Comparison of ENCODE assay signal across 1 cellular context in genomic region chr13:112742583-112742982, GRCh38.
TF ChIP-seq lines count a peak whose summit lies in the region.

No MANE protein-coding gene starts in this region.

TF ChIP-seq in WTC11, 78 proteins besides CTCF, POLR2A, EP300 and RAD21:
- TF ChIP-seq PRDM15 (CRISPR knock-in tag; IDR thresholded peaks at IDR 0.05): no peak
- TF ChIP-seq RORB (CRISPR knock-in tag; IDR thresholded peaks at IDR 0.05): no peak
- TF ChIP-seq, protein P1, sequence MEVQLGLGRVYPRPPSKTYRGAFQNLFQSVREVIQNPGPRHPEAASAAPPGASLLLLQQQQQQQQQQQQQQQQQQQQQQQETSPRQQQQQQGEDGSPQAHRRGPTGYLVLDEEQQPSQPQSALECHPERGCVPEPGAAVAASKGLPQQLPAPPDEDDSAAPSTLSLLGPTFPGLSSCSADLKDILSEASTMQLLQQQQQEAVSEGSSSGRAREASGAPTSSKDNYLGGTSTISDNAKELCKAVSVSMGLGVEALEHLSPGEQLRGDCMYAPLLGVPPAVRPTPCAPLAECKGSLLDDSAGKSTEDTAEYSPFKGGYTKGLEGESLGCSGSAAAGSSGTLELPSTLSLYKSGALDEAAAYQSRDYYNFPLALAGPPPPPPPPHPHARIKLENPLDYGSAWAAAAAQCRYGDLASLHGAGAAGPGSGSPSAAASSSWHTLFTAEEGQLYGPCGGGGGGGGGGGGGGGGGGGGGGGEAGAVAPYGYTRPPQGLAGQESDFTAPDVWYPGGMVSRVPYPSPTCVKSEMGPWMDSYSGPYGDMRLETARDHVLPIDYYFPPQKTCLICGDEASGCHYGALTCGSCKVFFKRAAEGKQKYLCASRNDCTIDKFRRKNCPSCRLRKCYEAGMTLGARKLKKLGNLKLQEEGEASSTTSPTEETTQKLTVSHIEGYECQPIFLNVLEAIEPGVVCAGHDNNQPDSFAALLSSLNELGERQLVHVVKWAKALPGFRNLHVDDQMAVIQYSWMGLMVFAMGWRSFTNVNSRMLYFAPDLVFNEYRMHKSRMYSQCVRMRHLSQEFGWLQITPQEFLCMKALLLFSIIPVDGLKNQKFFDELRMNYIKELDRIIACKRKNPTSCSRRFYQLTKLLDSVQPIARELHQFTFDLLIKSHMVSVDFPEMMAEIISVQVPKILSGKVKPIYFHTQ (CRISPR knock-in tag; IDR thresholded peaks at IDR 0.05): no peak
- TF ChIP-seq USF1 (CRISPR knock-in tag; IDR thresholded peaks at IDR 0.05): no peak
- TF ChIP-seq, protein P2, sequence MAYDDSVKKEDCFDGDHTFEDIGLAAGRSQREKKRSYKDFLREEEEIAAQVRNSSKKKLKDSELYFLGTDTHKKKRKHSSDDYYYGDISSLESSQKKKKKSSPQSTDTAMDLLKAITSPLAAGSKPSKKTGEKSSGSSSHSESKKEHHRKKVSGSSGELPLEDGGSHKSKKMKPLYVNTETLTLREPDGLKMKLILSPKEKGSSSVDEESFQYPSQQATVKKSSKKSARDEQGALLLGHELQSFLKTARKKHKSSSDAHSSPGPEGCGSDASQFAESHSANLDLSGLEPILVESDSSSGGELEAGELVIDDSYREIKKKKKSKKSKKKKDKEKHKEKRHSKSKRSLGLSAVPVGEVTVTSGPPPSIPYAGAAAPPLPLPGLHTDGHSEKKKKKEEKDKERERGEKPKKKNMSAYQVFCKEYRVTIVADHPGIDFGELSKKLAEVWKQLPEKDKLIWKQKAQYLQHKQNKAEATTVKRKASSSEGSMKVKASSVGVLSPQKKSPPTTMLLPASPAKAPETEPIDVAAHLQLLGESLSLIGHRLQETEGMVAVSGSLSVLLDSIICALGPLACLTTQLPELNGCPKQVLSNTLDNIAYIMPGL (CRISPR knock-in tag; IDR thresholded peaks at IDR 0.05): no peak
- TF ChIP-seq NFATC4 (CRISPR knock-in tag; IDR thresholded peaks at IDR 0.05): no peak
- TF ChIP-seq ZNF121 (CRISPR knock-in tag; IDR thresholded peaks at IDR 0.05): no peak
- TF ChIP-seq ZNF263 (CRISPR knock-in tag; IDR thresholded peaks at IDR 0.05; ENCODE audit: low read depth): no peak
